14 cellular contexts compared by ENCODE assay signal in the genomic region with DNA sequence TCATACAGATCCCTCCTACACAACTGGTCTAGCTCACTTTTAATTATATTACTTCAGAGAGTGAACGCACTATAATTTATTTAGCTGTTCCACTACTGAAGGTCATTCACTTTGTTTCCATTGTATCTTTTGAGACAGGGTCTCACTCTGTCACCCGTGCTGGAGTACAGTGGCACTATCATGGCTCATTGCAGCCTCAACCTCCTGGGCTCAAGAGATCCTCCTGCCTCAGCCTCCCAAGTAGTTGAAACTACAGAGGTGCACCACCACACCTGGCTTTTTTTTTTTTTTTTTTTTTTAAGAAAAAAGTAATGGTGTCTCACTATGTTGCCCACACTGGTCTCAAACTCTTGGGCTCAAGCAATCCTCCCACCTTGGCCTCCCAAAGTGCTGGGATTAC.
"Had no signal": no experiment of that assay in that cellular context is flagged by ENCODE, and none has a peak within 500 bp of the region (broad histone marks: within the 10 kb centered on the region; RNA-seq: fewer than 3 reads in every experiment).

No MANE protein-coding gene starts in this region.

- H3K27me3 ChIP-seq: body of pancreas, gastroesophageal sphincter, neural progenitor cell, pancreas, thyroid gland, vagina had no signal

- H3K4me3 ChIP-seq: body of pancreas, gastroesophageal sphincter, neural progenitor cell, pancreas, thyroid gland, vagina had no signal

- H3K9me3 ChIP-seq: body of pancreas, gastroesophageal sphincter, pancreas, thyroid gland, vagina had no signal

- H3K27ac ChIP-seq: body of pancreas, gastroesophageal sphincter, neural progenitor cell, pancreas, thyroid gland, vagina had no signal

- H3K36me3 ChIP-seq: gastroesophageal sphincter, neural progenitor cell, pancreas, thyroid gland, vagina had no signal

- H3K27ac Mint-ChIP-seq: neural progenitor cell had no signal

- H3K4me3 Mint-ChIP-seq: neural progenitor cell had no signal

- H3K36me3 Mint-ChIP-seq: neural progenitor cell had no signal

- H3K9me3 Mint-ChIP-seq: neural progenitor cell had no signal

- DNase-seq: activated CD4-positive, CD25-positive, alpha-beta regulatory T cell treated with anti-CD3 and anti-CD28 coated beads, Interleukin-2, amount 50 U/mL, for 72 hours; activated gamma-delta T cell; activated T-cell treated with anti-CD3 and anti-CD28 coated beads for 4 hours; body of pancreas; central memory CD4-positive, alpha-beta T cell; effector memory CD4-positive, alpha-beta T cell; mesendoderm; pancreas; stimulated activated CD4-positive, alpha-beta T cell treated with anti-CD3 and anti-CD28 coated beads, Interleukin-4, amount 100 ng/mL, for 1 hour; stimulated activated CD8-positive, alpha-beta memory T cell treated with anti-CD3 and anti-CD28 coated beads, Interleukin-4, amount 100 ng/mL, for 48 hours; thyroid gland had no signal

- ATAC-seq: body of pancreas, gastroesophageal sphincter, pancreas had no signal
